Comparison of ENCODE assay signal across 37 cellular contexts in the genomic region with DNA sequence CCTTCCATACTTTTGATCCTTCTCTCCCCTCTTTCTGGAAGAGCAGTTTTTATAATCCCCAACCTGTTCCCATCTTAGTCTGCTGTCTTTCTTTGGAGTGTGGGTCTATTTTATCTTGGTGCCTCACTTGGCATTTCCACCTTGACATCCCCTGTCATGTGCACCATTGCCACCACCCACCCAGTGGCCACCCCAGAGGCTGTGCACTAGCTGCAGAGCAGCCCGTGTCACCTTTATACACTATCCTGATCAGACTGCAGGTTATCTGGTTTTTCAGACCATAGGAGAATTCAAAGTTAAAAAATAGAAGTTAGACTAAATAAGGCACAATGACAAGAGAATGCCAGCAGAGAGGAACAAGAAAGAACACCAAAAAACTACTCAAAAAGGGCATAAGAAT. TPM values are rescaled to one million over a fixed set of nuclear protein-coding genes. Genes with fewer than 3 reads are reported as not detected.
DNase-seq lines count a peak whose midpoint lies in the region; ATAC-seq, FAIRE-seq and TF ChIP-seq lines count a peak whose summit lies in the region.
"Had no signal": no experiment of that assay in that cellular context is flagged by ENCODE, and none has a peak within 500 bp of the region (broad histone marks: within the 10 kb centered on the region; RNA-seq: fewer than 3 reads in every experiment).

No MANE protein-coding gene starts in this region.

- no peak overlapping the region for H3K4me2 ChIP-seq in HepG2 (ENCODE audit: low read depth, low read length)
- H3K4me2 ChIP-seq in H1 (ENCODE audit: insufficient read depth in 1 of 2, low read depth in 2 of 2, low read length in 2 of 2) = no peak overlapping the region
- H3K4me2 ChIP-seq: A549; BLaER1; BLaER1 treated with 17β-estradiol and CSF1 and Interleukin-3, amounts not matched to agents 10 nM and 100 nM had no signal

- H3K9ac ChIP-seq in HepG2 (ENCODE audit: insufficient read depth, low read depth, low read length) = no peak overlapping the region
- H3K9ac ChIP-seq in H1 (replicated peaks in 1 of 4; ENCODE audit: extremely low read depth in 1 of 4, low read depth in 3 of 4, low read length in 3 of 4) = no peak overlapping the region
- H3K9ac ChIP-seq: BLaER1; BLaER1 treated with 17β-estradiol and CSF1 and Interleukin-3, amounts not matched to agents 10 nM and 100 nM had no signal

- WGBS in HepG2 (ENCODE audit: low lambda C conversion rate) = 93% methylated on average over 1 of the region's 1 CpG
- WGBS in right lobe of liver (ENCODE audit: insufficient coverage, low coverage, low lambda C conversion rate, missing lambda C conversion rate) = 100% methylated on average over 1 of the region's 1 CpG
- 100% methylated on average over 1 of the region's 1 CpG; no CpG with 5 or more reads in 1 of the 2 experiments for WGBS in H1 (ENCODE audit: extremely low coverage in 1 of 2, insufficient coverage in 1 of 2, insufficient read length in 1 of 2, insufficient replicate concordance in 2 of 2, low coverage in 1 of 2, low lambda C conversion rate in 2 of 2, missing lambda C conversion rate in 1 of 2), 2 experiments

- TF ChIP-seq RAD21 in HepG2 (CRISPR knock-in tag; IDR thresholded peaks at IDR 0.05) (no peak), H1 (IDR thresholded peaks at IDR 0.05 in 1 of 2, conservative IDR thresholded peaks at IDR 0.05 in 1 of 2; ENCODE audit: low read depth in 2 of 2, low read length in 2 of 2) (no peak)

- TF ChIP-seq POLR2A in HepG2 (IDR thresholded peaks at IDR 0.05; ENCODE audit: insufficient read depth in 1 of 2, low read depth in 2 of 2, low read length in 2 of 2) (no peak), right lobe of liver (IDR thresholded peaks at IDR 0.05) (no peak), H1 (IDR thresholded peaks at IDR 0.05; ENCODE audit: control extremely low read depth in 1 of 2, low read depth in 2 of 2, low read length in 2 of 2) (no peak)

- H3K79me2 ChIP-seq in HepG2 (ENCODE audit: insufficient read depth, low read length) (no peaks in the 10 kb centered on the region), H1 (ENCODE audit: control insufficient read depth in 1 of 2, insufficient read depth in 2 of 2, low read length in 2 of 2) (no peaks in the 10 kb centered on the region)

- no peak overlapping the region for H2BK15ac ChIP-seq in H1 (ENCODE audit: low read length)

- no peak overlapping the region for H3K27ac ChIP-seq in HepG2 (ENCODE audit: extremely low read length, insufficient read depth, low read length)
- H3K27ac ChIP-seq in right lobe of liver = no peak overlapping the region
- H3K27ac ChIP-seq in VCaP = peak overlapping the region; percentile 73; the same call in 1 of the 2 replicates
- no peak overlapping the region for H3K27ac ChIP-seq in H1 (ENCODE audit: low read depth, low read length)
- H3K27ac ChIP-seq: 22Rv1; A549; BLaER1; BLaER1 treated with 17β-estradiol and CSF1 and Interleukin-3, amounts not matched to agents 10 nM and 100 nM; C4-2B had no signal

- no peak overlapping the region for H4K91ac ChIP-seq in H1 (replicated peaks; ENCODE audit: insufficient read length, low read length)

- no peaks in the 10 kb centered on the region for H3K79me1 ChIP-seq in H1 (ENCODE audit: low read depth, low read length)

- H3K23me2 ChIP-seq in H1 (ENCODE audit: low read depth, low read length) = no peaks in the 10 kb centered on the region

- H3K23ac ChIP-seq in H1 (ENCODE audit: insufficient read length) = no peak overlapping the region

- CTCF ChIA-PET in HepG2 (lab: Yijun Ruan, JAX; ENCODE audit: low intra/inter-chr PET ratio, low total read pairs) = no interaction called here
- CTCF ChIA-PET in H1 (lab: Charles Lee; ENCODE audit: partially characterized antibody) = interaction anchor here (1.4 kb wide), 1 partner anchor 15 kb away, joined by 7 read pairs; no protein-coding TSS in a partner anchor

- H3K27me3 ChIP-seq in HepG2 (ENCODE audit: control insufficient read depth in 1 of 2, insufficient read depth in 2 of 2, low read length in 2 of 2) (no peaks in the 10 kb centered on the region), right lobe of liver (no peaks in the 10 kb centered on the region), H1 (replicated peaks in 1 of 4; ENCODE audit: control insufficient read depth in 3 of 4, extremely low read depth in 1 of 4, insufficient read depth in 3 of 4, low read length in 3 of 4) (no peaks in the 10 kb centered on the region)
- H3K27me3 ChIP-seq: BE2C; BLaER1; BLaER1 treated with 17β-estradiol and CSF1 and Interleukin-3, amounts not matched to agents 10 nM and 100 nM had no signal

- peaks cover 35% of the 10 kb centered on the region for H3K4me1 ChIP-seq in HepG2 (ENCODE audit: insufficient read depth, low read length)
- H3K4me1 ChIP-seq in right lobe of liver = peaks cover 0 to 49% (median 21%) of the 10 kb centered on the region in 4 donors
- no peaks in the 10 kb centered on the region for H3K4me1 ChIP-seq in H1 (replicated peaks in 1 of 4; ENCODE audit: control insufficient read depth in 3 of 4, insufficient read depth in 4 of 4, low read length in 3 of 4)
- H3K4me1 ChIP-seq: BE2C, BLaER1, Caco-2 had no signal

- DNase-seq in HepG2 (ENCODE audit: low spot score) (no peak), right lobe of liver (no peak), H1 (ENCODE audit: low read depth in 1 of 2, low spot score in 2 of 2) (no peak), foreskin melanocyte (no peak)
- DNase-seq in effector memory CD8-positive, alpha-beta T cell = no peak
- no peak for DNase-seq in stimulated activated CD4-positive, alpha-beta T cell treated with anti-CD3 and anti-CD28 coated beads, Interleukin-2, amount 100 ng/mL, for 24 hours
- DNase-seq in stimulated activated naive CD8-positive, alpha-beta T cell treated with anti-CD3 and anti-CD28 coated beads, Interleukin-15, Interleukin-2, amounts not matched to agents 100 U/mL and 50 U/mL, for 24 hours = no peak
- DNase-seq: 8988T; ACHN; AML-193; BE2C; C1 segment of cervical spinal cord; Caco-2; Calu3; CD4-positive, alpha-beta memory T cell; CD4-positive, alpha-beta T cell; CD4-positive, CD25-positive, alpha-beta regulatory T cell; CD8-positive, alpha-beta memory T cell; CD8-positive, alpha-beta T cell; COR-L47; DMS 273 treated with DMSO at 0.1 percent for 48 hours; DMS153; DMS53; DMS79; DMS79 treated with DMSO at 0.1 percent for 48 hours; DND-41; EL had no signal

- H2BK120ac ChIP-seq in H1 (replicated peaks; ENCODE audit: low read depth, low read length) = no peak overlapping the region

- H2AK5ac ChIP-seq in H1 (ENCODE audit: low read depth, low read length) = no peak overlapping the region

- in situ Hi-C loops in HepG2 (cut with HindIII; ENCODE audit: extremely low pct_ligation_motif_present, low pct_unique_long_range_greater_than_20kb) = no loop called here

- FAIRE-seq in HepG2 (lab: Jason Lieb, UNC) (no peak), H1 (lab: Jason Lieb, UNC) (no peak)
- FAIRE-seq: A204.1, A549, D721Med had no signal

- no peaks in the 10 kb centered on the region for H3K9me3 Mint-ChIP-seq in effector memory CD8-positive, alpha-beta T cell
- H3K9me3 Mint-ChIP-seq: CD14-positive monocyte; CD4-positive, alpha-beta memory T cell; CD4-positive, alpha-beta T cell; CD4-positive, CD25-positive, alpha-beta regulatory T cell; CD8-positive, alpha-beta memory T cell; CD8-positive, alpha-beta T cell had no signal

- H4K5ac ChIP-seq in H1 (ENCODE audit: insufficient read length, low read depth, low read length) = no peak overlapping the region

- H3K4me1 Mint-ChIP-seq in effector memory CD8-positive, alpha-beta T cell (ENCODE audit: low read depth in 2 of 2) = peaks cover 0 to 4% of the 10 kb centered on the region in 2 donors
- H3K4me1 Mint-ChIP-seq: B cell had no signal

- POLR2A ChIA-PET in HepG2 (lab: Yijun Ruan, JAX) = no interaction called here
- POLR2A ChIA-PET in H1 (lab: Charles Lee; ENCODE audit: partially characterized antibody) = no interaction called here

- TF ChIP-seq CTCF in HepG2 (CRISPR knock-in tag; IDR thresholded peaks at IDR 0.05) = no peak
- TF ChIP-seq CTCF in right lobe of liver (IDR thresholded peaks at IDR 0.05) = no peak
- TF ChIP-seq CTCF in VCaP (conservative IDR thresholded peaks at IDR 0.05) = no peak
- TF ChIP-seq CTCF in H1 (IDR thresholded peaks at IDR 0.05; ENCODE audit: control extremely low read depth in 1 of 3, insufficient read depth in 1 of 3, low read depth in 1 of 3, low read length in 3 of 3) = no peak

- no peak overlapping the region for H4K8ac ChIP-seq in H1 (ENCODE audit: extremely low read depth, insufficient read depth, low read length)

- H3K14ac ChIP-seq in H1 (ENCODE audit: insufficient read length) = no peak overlapping the region

- peak overlapping the region; percentile 45 to 68 for H3K27ac Mint-ChIP-seq in effector memory CD8-positive, alpha-beta T cell
- H3K27ac Mint-ChIP-seq: B cell; CD14-positive monocyte; CD4-positive, alpha-beta T cell; CD8-positive, alpha-beta T cell had no signal

- H3K4ac ChIP-seq in H1 (replicated peaks; ENCODE audit: insufficient read length, low read depth, low read length) = peak overlapping the region; percentile 38

- H4K20me1 ChIP-seq in HepG2 (ENCODE audit: insufficient read depth, low read length) (no peaks in the 10 kb centered on the region), H1 (replicated peaks in 1 of 2; ENCODE audit: control insufficient read depth in 1 of 2, insufficient read depth in 2 of 2, low read length in 2 of 2) (no peaks in the 10 kb centered on the region)
- H4K20me1 ChIP-seq: BLaER1; BLaER1 treated with 17β-estradiol and CSF1 and Interleukin-3, amounts not matched to agents 10 nM and 100 nM had no signal

- no peak overlapping the region for H2BK20ac ChIP-seq in H1 (ENCODE audit: low read length)

- no peak overlapping the region for H2BK5ac ChIP-seq in H1 (ENCODE audit: low read depth, low read length)

- no peak overlapping the region for H2BK12ac ChIP-seq in H1 (ENCODE audit: low read depth, low read length)

- H3K9me3 ChIP-seq in HepG2 (ENCODE audit: low read length) (no peaks in the 10 kb centered on the region), right lobe of liver (no peaks in the 10 kb centered on the region), H1 (ENCODE audit: insufficient read depth in 2 of 2, low read depth in 1 of 2, low read length in 1 of 2) (no peaks in the 10 kb centered on the region)
- H3K9me3 ChIP-seq: A549; BE2C; BLaER1; BLaER1 treated with 17β-estradiol and CSF1 and Interleukin-3, amounts not matched to agents 10 nM and 100 nM; Caco-2 had no signal

- no peaks in the 10 kb centered on the region for H3K27me3 Mint-ChIP-seq in effector memory CD8-positive, alpha-beta T cell
- H3K27me3 Mint-ChIP-seq: B cell; CD4-positive, alpha-beta memory T cell; CD4-positive, alpha-beta T cell; CD4-positive, CD25-positive, alpha-beta regulatory T cell; CD8-positive, alpha-beta memory T cell had no signal

- H3K4me3 ChIP-seq in HepG2 (replicated peaks in 1 of 3; ENCODE audit: insufficient read depth in 1 of 3, low read depth in 2 of 3, low read length in 3 of 3) = no peak overlapping the region
- H3K4me3 ChIP-seq in right lobe of liver = no peak overlapping the region
- H3K4me3 ChIP-seq in H1 (ENCODE audit: extremely low read depth in 1 of 4, insufficient read depth in 2 of 4, low read depth in 3 of 4, low read length in 4 of 4) = no peak overlapping the region
- H3K4me3 ChIP-seq: A549; BLaER1; BLaER1 treated with 17β-estradiol and CSF1 and Interleukin-3, amounts not matched to agents 10 nM and 100 nM had no signal

- H2AFZ ChIP-seq in HepG2 (ENCODE audit: low read length) (no peak overlapping the region), H1 (ENCODE audit: low read length) (no peak overlapping the region)

- peaks cover 17% of the 10 kb centered on the region for H3K36me3 Mint-ChIP-seq in effector memory CD8-positive, alpha-beta T cell (ENCODE audit: insufficient read depth)

- no peak for ATAC-seq in HepG2
- no peak for ATAC-seq in right lobe of liver
- ATAC-seq in effector memory CD8-positive, alpha-beta T cell (replicated peaks) = no peak
- no peak for ATAC-seq in stimulated activated naive CD8-positive, alpha-beta T cell treated with anti-CD3 and anti-CD28 coated beads, Interleukin-15, Interleukin-2, amounts not matched to agents 100 U/mL and 50 U/mL, for 24 hours
- ATAC-seq: A549; CD8-positive, alpha-beta T cell had no signal

- H3K36me3 ChIP-seq in HepG2 (replicated peaks in 1 of 2; ENCODE audit: control insufficient read depth in 1 of 2, insufficient read depth in 2 of 2, low read length in 2 of 2) (no peaks in the 10 kb centered on the region; a peak in 1 of 5 replicates), right lobe of liver (no peaks in the 10 kb centered on the region), H1 (ENCODE audit: control insufficient read depth in 2 of 4, insufficient read depth in 4 of 4, low read length in 3 of 4) (no peaks in the 10 kb centered on the region)
- H3K36me3 ChIP-seq: BE2C had no signal

- no peak overlapping the region for H3K56ac ChIP-seq in H1 (replicated peaks; ENCODE audit: insufficient read length, low read depth, low read length)

- no peak overlapping the region for H3K18ac ChIP-seq in H1 (ENCODE audit: extremely low read depth, low read length)

- BruUV-seq in HepG2 (replicated peaks; lab: Mats Ljungman, UMichigan) = no TSS peak

- no peak overlapping the region for H3K4me3 Mint-ChIP-seq in effector memory CD8-positive, alpha-beta T cell
- H3K4me3 Mint-ChIP-seq: B cell; CD14-positive monocyte; CD4-positive, alpha-beta memory T cell; CD4-positive, alpha-beta T cell; CD4-positive, CD25-positive, alpha-beta regulatory T cell; CD8-positive, alpha-beta memory T cell; CD8-positive, alpha-beta T cell had no signal

- TF ChIP-seq EP300 in HepG2 (IDR thresholded peaks at IDR 0.05; ENCODE audit: low read depth in 2 of 2, low read length in 2 of 2) (no peak), HepG2 (CRISPR knock-in tag; IDR thresholded peaks at IDR 0.05; ENCODE audit: borderline replicate concordance) (no peak), H1 (IDR thresholded peaks at IDR 0.05; ENCODE audit: borderline replicate concordance in 1 of 2, low read depth in 2 of 2, low read length in 2 of 2) (no peak)

- intact Hi-C loops in HepG2 (cut with micrococcal nuclease; ENCODE audit: unreplicated experiment) (no loop called here), right lobe of liver (cut with DNase I) (no loop called here)

RNA-seq across cellular contexts. Expression of gene TANGO6, which starts 43.8 kb away (rescaled TPM):
- total RNA-seq in HepG2 (2016; rRNA removed; fragmentation: Illumina TruSeq; extraction: Trizol) (13.3 and 15.3 TPM in 2 replicates), right lobe of liver (10 to 100 TPM; 10.9 to 15.5 (median 14.2) TPM)
- total RNA-seq in HepG2 (2016; cell fraction: cytosol; rRNA removed; fragmentation: Illumina TruSeq; extraction: Trizol; ENCODE audit: low read depth) = 14.8 and 17.2 TPM in 2 replicates
- 13.7 and 14.2 TPM in 2 replicates for total RNA-seq in HepG2 (2016; cell fraction: insoluble cytoplasmic fraction; rRNA removed; fragmentation: Illumina TruSeq; extraction: Trizol)
- total RNA-seq in HepG2 (2016; cell fraction: membrane; rRNA removed; fragmentation: Illumina TruSeq; extraction: Trizol) = 9.3 and 11.0 TPM in 2 replicates
- total RNA-seq in HepG2 (2016; cell fraction: nucleus; rRNA removed; fragmentation: Illumina TruSeq; extraction: Trizol) = 16.2 and 19.2 TPM in 2 replicates
- polyA plus RNA-seq in HepG2 (2011; rRNA removed) (6.6 and 7.2 TPM in 2 replicates), H1 (2011; rRNA removed) (5.0 and 6.7 TPM in 2 replicates)
- 4.1 and 5.0 TPM in 2 replicates for polyA plus RNA-seq in HepG2 (2011; cell fraction: cytosol; rRNA removed)
- polyA plus RNA-seq in HepG2 (2011; cell fraction: nucleus; rRNA removed) = 5.8 and 10.1 TPM in 2 replicates
- polyA plus RNA-seq in HepG2 (2012) = 5.7 and 6.7 TPM in 2 replicates
- polyA plus RNA-seq in HepG2 (2016; cell fraction: cytosol; fragmentation: Illumina TruSeq; extraction: Trizol; ENCODE audit: low read depth) = 0.63 and 0.68 TPM in 2 replicates
- polyA plus RNA-seq in HepG2 (2016; cell fraction: insoluble cytoplasmic fraction; fragmentation: Illumina TruSeq; extraction: Trizol; ENCODE audit: low read depth) = 7.7 and 7.8 TPM in 2 replicates
- polyA plus RNA-seq in HepG2 (2016; cell fraction: membrane; fragmentation: Illumina TruSeq; extraction: Trizol; ENCODE audit: low read depth) = 1.3 and 1.7 TPM in 2 replicates
- polyA plus RNA-seq in HepG2 (2016; cell fraction: nucleus; fragmentation: Illumina TruSeq; extraction: Trizol; ENCODE audit: insufficient read depth, low read depth) = 6.0 and 6.4 TPM in 2 replicates
- 85.5 and 144 TPM in 2 replicates for polyA minus RNA-seq in HepG2 (2011; rRNA and poly(A)+ RNA removed; ENCODE audit: low replicate concordance)
- 17.1 and 17.6 TPM in 2 replicates for polyA minus RNA-seq in HepG2 (2011; cell fraction: cytosol; rRNA and poly(A)+ RNA removed)
- polyA minus RNA-seq in HepG2 (2011; cell fraction: nucleus; rRNA and poly(A)+ RNA removed) = 40.7 and 56.8 TPM in 2 replicates
- total RNA-seq in H1 (2021; fragmentation: NEBNext Ultra II Directional; extraction: Animal tissue kit (Norgen Biotek cat#: 25700)) = 15.8 and 19.5 TPM in 2 replicates
- polyA plus RNA-seq in H1 (2011; cell fraction: cytosol; rRNA removed) = 7.7 TPM
- 11.3 TPM for polyA plus RNA-seq in H1 (2011; cell fraction: nucleus; rRNA removed)
- 11.0 to 15.4 TPM (median 12.1 TPM) in 4 replicates for polyA plus RNA-seq in H1 (2012, experiment 1 of 2)
- 2.4 TPM for polyA plus RNA-seq in H1 (2012, experiment 2 of 2)
- polyA plus RNA-seq in H1 (2013, experiment 1 of 2) = 6.0 TPM
- polyA plus RNA-seq in H1 (2013, experiment 2 of 2) = 6.6 TPM
- polyA minus RNA-seq in H1 (2011; rRNA and poly(A)+ RNA removed) = 75.0 and 86.1 TPM in 2 replicates
- 21.8 TPM for polyA minus RNA-seq in H1 (2011; cell fraction: cytosol; rRNA and poly(A)+ RNA removed)
- 49.2 TPM for polyA minus RNA-seq in H1 (2011; cell fraction: nucleus; rRNA and poly(A)+ RNA removed)
